ENCODE assay signal across 20 cellular contexts in the genomic region with DNA sequence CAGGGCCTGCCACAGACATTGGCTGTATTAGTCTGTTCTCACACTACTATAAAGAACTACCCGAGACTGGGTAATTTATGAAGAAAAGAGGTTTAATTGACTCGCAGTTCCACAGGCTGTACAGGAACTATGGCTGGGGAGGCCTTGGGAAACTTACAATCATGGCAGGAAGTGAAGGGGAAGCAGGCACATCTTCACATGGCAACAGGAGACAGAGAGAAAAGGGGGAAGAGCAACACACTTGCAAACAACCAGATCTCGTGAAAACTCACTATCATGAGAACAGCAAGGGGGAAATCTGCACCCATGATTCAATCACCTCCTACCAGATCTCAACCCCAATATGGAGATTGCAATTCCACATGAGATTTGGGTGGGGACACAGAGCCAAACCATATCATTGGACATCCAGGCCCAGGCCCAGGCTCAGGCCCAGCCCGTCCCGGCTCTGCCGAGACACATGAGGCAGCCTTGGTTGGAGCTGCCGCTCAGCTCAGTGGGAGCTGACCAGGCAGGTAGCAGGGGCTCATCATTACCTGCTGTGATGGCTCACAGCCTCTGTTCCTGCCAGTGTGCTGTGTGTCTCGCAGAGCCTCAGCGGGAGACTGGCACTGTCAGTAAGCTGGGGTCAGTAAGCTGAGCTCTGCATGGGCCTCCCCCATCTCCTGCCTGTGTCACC. TPM values are rescaled to one million over a fixed set of nuclear protein-coding genes. Genes with fewer than 3 reads are reported as not detected.
A peak's percentile ranks its signal among the peaks of the same experiment; 100 is the strongest.
DNase-seq lines count a peak whose midpoint lies in the region; ATAC-seq and TF ChIP-seq lines count a peak whose summit lies in the region.
"Had no signal": no experiment of that assay in that cellular context is flagged by ENCODE, and none has a peak within 500 bp of the region (broad histone marks: within the 10 kb centered on the region; RNA-seq: fewer than 3 reads in every experiment).

No MANE protein-coding gene starts in this region.

- H3K36me3 ChIP-seq in endodermal cell (ENCODE audit: control insufficient read depth, insufficient read depth, low read length) = no peaks in the 10 kb centered on the region
- H3K36me3 ChIP-seq in brain microvascular endothelial cell (replicated peaks) = no peaks in the 10 kb centered on the region
- H3K36me3 ChIP-seq: BE2C, SJCRH30 had no signal

- H3K27ac ChIP-seq in endodermal cell (ENCODE audit: low read depth, low read length) = no peak overlapping the region
- H3K27ac ChIP-seq in brain microvascular endothelial cell = no peak overlapping the region
- H3K27ac ChIP-seq: SJCRH30 had no signal

- in situ Hi-C loops in brain microvascular endothelial cell (cut with HindIII; ENCODE audit: low pct_ligation_motif_present, low sequenced_read_pairs) = no loop called here

- H3K9me3 Mint-ChIP-seq in natural killer cell treated with Interleukin-12 subunit alpha and Interleukin-12 subunit beta and Interleukin-15 and Interleukin-18, amount 100 ng/mL, for 72 hours = peaks cover 8% of the 10 kb centered on the region
- H3K9me3 Mint-ChIP-seq in natural killer cell (no peaks in the 10 kb centered on the region), endodermal cell (no peaks in the 10 kb centered on the region), neural crest cell (no peaks in the 10 kb centered on the region)

- no peaks in the 10 kb centered on the region for H3K36me3 Mint-ChIP-seq in natural killer cell treated with Interleukin-12 subunit alpha and Interleukin-12 subunit beta and Interleukin-15 and Interleukin-18, amount 100 ng/mL, for 72 hours
- H3K36me3 Mint-ChIP-seq in natural killer cell = no peaks in the 10 kb centered on the region
- H3K36me3 Mint-ChIP-seq in endodermal cell (ENCODE audit: low read depth) = no peaks in the 10 kb centered on the region
- H3K36me3 Mint-ChIP-seq in neural crest cell (ENCODE audit: low read depth) = no peaks in the 10 kb centered on the region

- no peak overlapping the region for H3K9ac ChIP-seq in endodermal cell (ENCODE audit: extremely low read depth, low read length, poor library complexity, severe bottlenecking)

- WGBS in endodermal cell (ENCODE audit: insufficient coverage in 1 of 2, insufficient read length in 1 of 2), 2 experiments = 80 to 96% methylated on average over 6 to 9 of the region's 9 CpGs

- H3K4me3 Mint-ChIP-seq in natural killer cell treated with Interleukin-12 subunit alpha and Interleukin-12 subunit beta and Interleukin-15 and Interleukin-18, amount 100 ng/mL, for 72 hours = no peak overlapping the region
- H3K4me3 Mint-ChIP-seq in natural killer cell (no peak overlapping the region), endodermal cell (no peak overlapping the region), neural crest cell (no peak overlapping the region)
- H3K4me3 Mint-ChIP-seq: H9 had no signal

- H3K27me3 Mint-ChIP-seq in natural killer cell treated with Interleukin-12 subunit alpha and Interleukin-12 subunit beta and Interleukin-15 and Interleukin-18, amount 100 ng/mL, for 72 hours = peaks cover 8% of the 10 kb centered on the region in 2 donors
- H3K27me3 Mint-ChIP-seq in natural killer cell (ENCODE audit: low read depth in 2 of 2) (peaks cover 7 to 9% of the 10 kb centered on the region in 2 donors), endodermal cell (ENCODE audit: insufficient read depth) (peaks cover 18% of the 10 kb centered on the region), neural crest cell (ENCODE audit: low read depth) (peaks cover 11% of the 10 kb centered on the region)

- no peak for TF ChIP-seq CTCF in natural killer cell (IDR thresholded peaks at IDR 0.05)
- TF ChIP-seq CTCF in endodermal cell (conservative IDR thresholded peaks at IDR 0.05) = no peak
- TF ChIP-seq CTCF in neural crest cell (conservative IDR thresholded peaks at IDR 0.05) = no peak
- no peak for TF ChIP-seq CTCF in brain microvascular endothelial cell (IDR thresholded peaks at IDR 0.05; ENCODE audit: low read depth, low read length, missing control alignments)

- intact Hi-C loops in natural killer cell (cut with micrococcal nuclease) = no loop called here

- peaks cover 0 to 17% of the 10 kb centered on the region in 2 donors for H3K4me1 Mint-ChIP-seq in natural killer cell treated with Interleukin-12 subunit alpha and Interleukin-12 subunit beta and Interleukin-15 and Interleukin-18, amount 100 ng/mL, for 72 hours (ENCODE audit: low read depth in 2 of 2)
- H3K4me1 Mint-ChIP-seq in natural killer cell (no peaks in the 10 kb centered on the region), endodermal cell (peaks cover 38% of the 10 kb centered on the region), neural crest cell (peaks cover 35% of the 10 kb centered on the region)

- no peaks in the 10 kb centered on the region for H3K9me3 ChIP-seq in endodermal cell (ENCODE audit: control insufficient read depth, low read length)
- H3K9me3 ChIP-seq: A549, BE2C, SJCRH30 had no signal

- no peak overlapping the region for H3K27ac Mint-ChIP-seq in natural killer cell treated with Interleukin-12 subunit alpha and Interleukin-12 subunit beta and Interleukin-15 and Interleukin-18, amount 100 ng/mL, for 72 hours
- H3K27ac Mint-ChIP-seq in natural killer cell (no peak overlapping the region), endodermal cell (no peak overlapping the region), neural crest cell (ENCODE audit: unreplicated experiment) (peak overlapping the region; percentile 37)
- H3K27ac Mint-ChIP-seq: H9 had no signal

- ATAC-seq in natural killer cell treated with Interleukin-12 subunit alpha and Interleukin-12 subunit beta and Interleukin-15 and Interleukin-18, amount 100 ng/mL, for 72 hours = no peak
- no peak for ATAC-seq in natural killer cell
- ATAC-seq in GM21423 (IDR thresholded peaks at IDR 0.05; ENCODE audit: unreplicated experiment) = no peak

- H3K4me3 ChIP-seq in endodermal cell (ENCODE audit: low read length) (no peak overlapping the region), brain microvascular endothelial cell (ENCODE audit: low read depth, low read length) (no peak overlapping the region)
- H3K4me3 ChIP-seq: A549, SJCRH30 had no signal

- DNase-seq in natural killer cell treated with Interleukin-12 subunit alpha and Interleukin-12 subunit beta and Interleukin-15 and Interleukin-18, amount 100 ng/mL, for 72 hours (ENCODE audit: low spot score) = peak; percentile 12
- DNase-seq in natural killer cell (no peak), endodermal cell (peak; percentile 49), neural crest cell (ENCODE audit: low read depth, low spot score) (no peak), Ammon's horn (ENCODE audit: low spot score) (no peak), brain microvascular endothelial cell (no peak)
- DNase-seq: BE2C, GF-D8, H9, KG1, NCI-H1092 treated with DMSO at 0.1 percent for 48 hours, NCI-H1436 treated with DMSO at 0.1 percent for 48 hours, NCI-H2081, NCI-H2171, NCI-H345, NCI-H524, NCI-H82, SJCRH30 had no signal

- peaks cover 9% of the 10 kb centered on the region for H3K4me1 ChIP-seq in endodermal cell (ENCODE audit: control insufficient read depth, insufficient read depth, low read length)

- H3K27me3 ChIP-seq in endodermal cell (ENCODE audit: control insufficient read depth, insufficient read depth, low read length, poor library complexity, severe bottlenecking) (no peaks in the 10 kb centered on the region), brain microvascular endothelial cell (replicated peaks) (no peaks in the 10 kb centered on the region)
- H3K27me3 ChIP-seq: BE2C had no signal

RNA-seq across cellular contexts. Expression of gene RALB, which starts 8.6 kb away (rescaled TPM):
- total RNA-seq in natural killer cell treated with Interleukin-12 subunit alpha and Interleukin-12 subunit beta and Interleukin-15 and Interleukin-18, amount 100 ng/mL, for 72 hours = 10 to 100 TPM; 40.1 to 43.2 TPM
- total RNA-seq in natural killer cell (10 to 100 TPM; 21.0 to 25.9 (median 25.4) TPM), endodermal cell (10 to 100 TPM; 37.1 to 45.8 TPM), neural crest cell (29.3 and 30.0 TPM in 2 replicates)
- 34.9 TPM for polyA plus RNA-seq in endodermal cell (2013, experiment 1 of 2)
- polyA plus RNA-seq in endodermal cell (2013, experiment 2 of 2) = 34.2 TPM

RNA-seq across cellular contexts. Expression of gene TMEM185B, which starts 20.8 kb away (rescaled TPM):
- total RNA-seq in natural killer cell treated with Interleukin-12 subunit alpha and Interleukin-12 subunit beta and Interleukin-15 and Interleukin-18, amount 100 ng/mL, for 72 hours = 10 to 100 TPM; 27.9 to 33.0 TPM
- total RNA-seq in natural killer cell (10 to 100 TPM; 19.9 to 25.2 (median 19.9) TPM), endodermal cell (10 to 100 TPM; 19.5 to 22.9 TPM), neural crest cell (22.4 and 22.7 TPM in 2 replicates)
- polyA plus RNA-seq in endodermal cell (2013, experiment 1 of 2) = 19.9 TPM
- 17.1 TPM for polyA plus RNA-seq in endodermal cell (2013, experiment 2 of 2)

Comparison
In these comparisons a context has a peak if more than half of its experiments do, and no peak if none do; other contexts are left out.
1. DNase-seq: peak in natural killer cell treated with Interleukin-12 subunit alpha and Interleukin-12 subunit beta and Interleukin-15 and Interleukin-18, amount 100 ng/mL, for 72 hours (single experiment) and endodermal cell (single experiment); none in natural killer cell (single experiment), neural crest cell (single experiment), Ammon's horn (single experiment) and brain microvascular endothelial cell (single experiment).